In genomic region chr5:59684388-59685003, GRCh38 we compare ENCODE assay signal across 1 cellular context.
TF ChIP-seq lines count a peak whose summit lies in the region.

No MANE protein-coding gene starts in this region.

TF ChIP-seq in SK-N-SH treated with all-trans-retinoic acid at 6 μM for 48 hours, 23 proteins besides CTCF, POLR2A, EP300 and RAD21 (continued from another document):
- no peak for TF ChIP-seq OSR1 (CRISPR knock-in tag; IDR thresholded peaks at IDR 0.05)
- TF ChIP-seq SNAI2 (CRISPR knock-in tag; IDR thresholded peaks at IDR 0.05), result no peak
- no peak for TF ChIP-seq TOX (CRISPR knock-in tag; IDR thresholded peaks at IDR 0.05; ENCODE audit: borderline replicate concordance)
- TF ChIP-seq ZC3H10 (CRISPR knock-in tag; IDR thresholded peaks at IDR 0.05), result no peak
- no peak for TF ChIP-seq CSDC2 (CRISPR knock-in tag; IDR thresholded peaks at IDR 0.05)
- no peak for TF ChIP-seq RARB (CRISPR knock-in tag; IDR thresholded peaks at IDR 0.05)
- no peak for TF ChIP-seq PATZ1 (CRISPR knock-in tag; IDR thresholded peaks at IDR 0.05; ENCODE audit: borderline replicate concordance)
- no peak for TF ChIP-seq CREB5 (CRISPR knock-in tag; IDR thresholded peaks at IDR 0.05; ENCODE audit: low read depth)
- no peak for TF ChIP-seq PPARA (CRISPR knock-in tag; IDR thresholded peaks at IDR 0.05; ENCODE audit: borderline replicate concordance)
- no peak for TF ChIP-seq ZNF565 (CRISPR knock-in tag; conservative IDR thresholded peaks at IDR 0.05; ENCODE audit: low read depth)
- TF ChIP-seq TCF4 (CRISPR knock-in tag; IDR thresholded peaks at IDR 0.05; ENCODE audit: borderline replicate concordance), result no peak
